Comparison of ENCODE assay signal across 8 cellular contexts in the genomic region with DNA sequence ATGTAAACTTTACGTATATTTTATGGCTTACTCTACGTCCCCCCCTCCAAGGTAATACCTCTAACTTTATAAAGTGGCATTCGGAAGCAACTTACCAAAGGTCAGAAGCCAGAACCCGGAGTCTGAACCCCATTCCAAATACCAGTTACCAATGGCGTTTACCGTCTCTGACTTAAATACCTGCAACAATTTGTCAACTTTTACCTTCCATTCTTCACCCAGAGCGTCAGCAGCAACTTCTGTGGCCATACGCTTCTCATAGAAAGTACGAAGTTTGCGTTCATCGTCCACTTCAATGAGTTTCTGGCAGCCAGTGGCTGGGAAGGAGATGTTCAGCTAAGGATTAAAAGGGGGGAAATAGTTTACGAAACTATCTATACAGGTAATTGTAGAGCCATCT. TPM values are rescaled to one million over a fixed set of nuclear protein-coding genes. Genes with fewer than 3 reads are reported as not detected.
DNase-seq lines count a peak whose midpoint lies in the region; ATAC-seq and TF ChIP-seq lines count a peak whose summit lies in the region.

No MANE protein-coding gene starts in this region.

- H3K4me3 Mint-ChIP-seq in activated CD4-positive, alpha-beta memory T cell treated with anti-CD3 and anti-CD28 coated beads, Interleukin-2, amount 10 ng/mL, durations not matched to agents 7 days and 5 days = peak overlapping the region; percentile 91

- no peaks in the 10 kb centered on the region for H3K4me1 ChIP-seq in HEK293 (ENCODE audit: control insufficient read depth, insufficient read depth, low read length)

- H3K4me3 ChIP-seq in HEK293 (ENCODE audit: low read depth, low read length) = peak overlapping the region; percentile 74
- peak overlapping the region; percentile 68 to 88 (median 78) for H3K4me3 ChIP-seq in skin epidermis

- no peak for DNase-seq in activated CD4-positive, alpha-beta memory T cell treated with anti-CD3 and anti-CD28 coated beads, Interleukin-2, amount 10 ng/mL, durations not matched to agents 7 days and 5 days
- DNase-seq in globus pallidus (ENCODE audit: low spot score) = peak; percentile 10
- no peak for DNase-seq in NCI-H1930 (lab: John Stamatoyannopoulos, UW)
- DNase-seq in glomerular visceral epithelial cell (ENCODE audit: extremely low spot score) = no peak
- no peak for DNase-seq in ACHN

- H3K27ac ChIP-seq in HEK293 (ENCODE audit: extremely low read depth, low read depth, low read length) (peak overlapping the region; percentile 99), skin epidermis (peak overlapping the region in 20 of 21 experiments; percentile 70 to 98 (median 94))

- POLR2A ChIA-PET in HEK293 (lab: Yijun Ruan, JAX) = interaction anchor here (0.6 to 2.6 kb wide), 8 partner anchors 13 to 330 kb away, joined by 3 to 14 read pairs (median 8); partner anchors contain the start of genes ACER2, DENND4C and RRAGA
- POLR2A ChIA-PET in activated CD4-positive, alpha-beta memory T cell treated with anti-CD3 and anti-CD28 coated beads, Interleukin-2, amount 10 ng/mL, durations not matched to agents 7 days and 5 days (lab: Charles Lee) = interaction anchor here (0.8 to 2.3 kb wide), 33 partner anchors 8 to 1305 kb away, joined by 3 to 27 read pairs (median 5); partner anchors contain the start of genes ACER2, DENND4C, FOCAD and HAUS6

- ATAC-seq in GM18511 (IDR thresholded peaks at IDR 0.05; ENCODE audit: unreplicated experiment) = no peak

- peaks cover 29 to 54% of the 10 kb centered on the region in 2 experiments for H3K36me3 ChIP-seq in HEK293 (ENCODE audit: control insufficient read depth in 2 of 2, insufficient read depth in 1 of 2, low read length in 2 of 2)

- no peaks in the 10 kb centered on the region for H3K9me3 ChIP-seq in HEK293 (ENCODE audit: control insufficient read depth, insufficient read depth, low read depth, low read length)

- H3K9me3 Mint-ChIP-seq in activated CD4-positive, alpha-beta memory T cell treated with anti-CD3 and anti-CD28 coated beads, Interleukin-2, amount 10 ng/mL, durations not matched to agents 7 days and 5 days = no peaks in the 10 kb centered on the region

- H3K27ac Mint-ChIP-seq in activated CD4-positive, alpha-beta memory T cell treated with anti-CD3 and anti-CD28 coated beads, Interleukin-2, amount 10 ng/mL, durations not matched to agents 7 days and 5 days = peak overlapping the region; percentile 89

- no peaks in the 10 kb centered on the region for H3K27me3 Mint-ChIP-seq in activated CD4-positive, alpha-beta memory T cell treated with anti-CD3 and anti-CD28 coated beads, Interleukin-2, amount 10 ng/mL, durations not matched to agents 7 days and 5 days

- peaks cover 50% of the 10 kb centered on the region for H3K4me1 Mint-ChIP-seq in activated CD4-positive, alpha-beta memory T cell treated with anti-CD3 and anti-CD28 coated beads, Interleukin-2, amount 10 ng/mL, durations not matched to agents 7 days and 5 days

- peaks cover 62% of the 10 kb centered on the region for H3K36me3 Mint-ChIP-seq in activated CD4-positive, alpha-beta memory T cell treated with anti-CD3 and anti-CD28 coated beads, Interleukin-2, amount 10 ng/mL, durations not matched to agents 7 days and 5 days (ENCODE audit: low read depth)

- TF ChIP-seq CTCF in HEK293 (tag by site-specific recombination; IDR thresholded peaks at IDR 0.05) = no peak

- CTCF ChIA-PET in HEK293 (lab: Yijun Ruan, JAX) = interaction anchor here (1.6 kb wide), 1 partner anchor 73 kb away, joined by 4 read pairs; no protein-coding TSS in a partner anchor
- CTCF ChIA-PET in activated CD4-positive, alpha-beta memory T cell treated with anti-CD3 and anti-CD28 coated beads, Interleukin-2, amount 10 ng/mL, durations not matched to agents 7 days and 5 days (lab: Charles Lee) = interaction anchor here (1.2 kb wide), 1 partner anchor 86 kb away, joined by 4 read pairs; no protein-coding TSS in a partner anchor

- in situ Hi-C loops in ACHN (cut with HindIII; ENCODE audit: low pct_ligation_motif_present, low pct_unique_long_range_greater_than_20kb, low sequenced_read_pairs) = no loop called here

TF ChIP-seq in HEK293, 187 proteins besides CTCF, POLR2A, EP300 and RAD21:
- no peak for TF ChIP-seq ZNF48 (tag by site-specific recombination; IDR thresholded peaks at IDR 0.05)
- TF ChIP-seq RBAK (tag by site-specific recombination; IDR thresholded peaks at IDR 0.05) = no peak
- TF ChIP-seq ZFP41 (tag by site-specific recombination; IDR thresholded peaks at IDR 0.05; ENCODE audit: borderline replicate concordance) = no peak
- TF ChIP-seq ZNF707 (tag by site-specific recombination; IDR thresholded peaks at IDR 0.05) = no peak
- no peak for TF ChIP-seq YY2 (tag by site-specific recombination; IDR thresholded peaks at IDR 0.05)
- no peak for TF ChIP-seq ZNF19 (tag by site-specific recombination; IDR thresholded peaks at IDR 0.05; ENCODE audit: low read depth)
- no peak for TF ChIP-seq ZNF830 (tag by site-specific recombination; IDR thresholded peaks at IDR 0.05; ENCODE audit: low read depth)
- TF ChIP-seq OVOL3 (tag by site-specific recombination; IDR thresholded peaks at IDR 0.05) = no peak
- no peak for TF ChIP-seq GLI4 (tag by site-specific recombination; IDR thresholded peaks at IDR 0.05)
- TF ChIP-seq ZNF239 (tag by site-specific recombination; IDR thresholded peaks at IDR 0.05) = no peak
- TF ChIP-seq, protein P1, sequence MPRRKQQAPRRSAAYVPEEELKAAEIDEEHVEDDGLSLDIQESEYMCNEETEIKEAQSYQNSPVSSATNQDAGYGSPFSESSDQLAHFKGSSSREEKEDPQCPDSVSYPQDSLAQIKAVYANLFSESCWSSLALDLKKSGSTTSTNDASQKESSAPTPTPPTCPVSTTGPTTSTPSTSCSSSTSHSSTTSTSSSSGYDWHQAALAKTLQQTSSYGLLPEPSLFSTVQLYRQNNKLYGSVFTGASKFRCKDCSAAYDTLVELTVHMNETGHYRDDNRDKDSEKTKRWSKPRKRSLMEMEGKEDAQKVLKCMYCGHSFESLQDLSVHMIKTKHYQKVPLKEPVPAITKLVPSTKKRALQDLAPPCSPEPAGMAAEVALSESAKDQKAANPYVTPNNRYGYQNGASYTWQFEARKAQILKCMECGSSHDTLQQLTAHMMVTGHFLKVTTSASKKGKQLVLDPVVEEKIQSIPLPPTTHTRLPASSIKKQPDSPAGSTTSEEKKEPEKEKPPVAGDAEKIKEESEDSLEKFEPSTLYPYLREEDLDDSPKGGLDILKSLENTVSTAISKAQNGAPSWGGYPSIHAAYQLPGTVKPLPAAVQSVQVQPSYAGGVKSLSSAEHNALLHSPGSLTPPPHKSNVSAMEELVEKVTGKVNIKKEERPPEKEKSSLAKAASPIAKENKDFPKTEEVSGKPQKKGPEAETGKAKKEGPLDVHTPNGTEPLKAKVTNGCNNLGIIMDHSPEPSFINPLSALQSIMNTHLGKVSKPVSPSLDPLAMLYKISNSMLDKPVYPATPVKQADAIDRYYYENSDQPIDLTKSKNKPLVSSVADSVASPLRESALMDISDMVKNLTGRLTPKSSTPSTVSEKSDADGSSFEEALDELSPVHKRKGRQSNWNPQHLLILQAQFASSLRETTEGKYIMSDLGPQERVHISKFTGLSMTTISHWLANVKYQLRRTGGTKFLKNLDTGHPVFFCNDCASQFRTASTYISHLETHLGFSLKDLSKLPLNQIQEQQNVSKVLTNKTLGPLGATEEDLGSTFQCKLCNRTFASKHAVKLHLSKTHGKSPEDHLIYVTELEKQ (tag by site-specific recombination; IDR thresholded peaks at IDR 0.05; ENCODE audit: borderline replicate concordance) = no peak
- TF ChIP-seq SP2 (tag by site-specific recombination; IDR thresholded peaks at IDR 0.05) = no peak
- TF ChIP-seq ZBTB48 (tag by site-specific recombination; IDR thresholded peaks at IDR 0.05) = no peak

RNA-seq across cellular contexts. Expression of gene RPS6, which starts 0.8 kb away (rescaled TPM):
- 1,000 to 10,000 TPM; 2,001 to 2,049 TPM for total RNA-seq in activated CD4-positive, alpha-beta memory T cell treated with anti-CD3 and anti-CD28 coated beads, Interleukin-2, amount 10 ng/mL, durations not matched to agents 7 days and 5 days

RNA-seq across cellular contexts. Expression of gene ACER2, which starts 29.5 kb away (rescaled TPM):
- 1 to 10 TPM; 3.2 to 3.3 TPM for total RNA-seq in activated CD4-positive, alpha-beta memory T cell treated with anti-CD3 and anti-CD28 coated beads, Interleukin-2, amount 10 ng/mL, durations not matched to agents 7 days and 5 days
